9 cellular contexts compared by ENCODE assay signal in genomic region chr6:149723771-149724417, GRCh38. TPM values are rescaled to one million over a fixed set of nuclear protein-coding genes. Genes with fewer than 3 reads are reported as not detected.
A peak's percentile ranks its signal among the peaks of the same experiment; 100 is the strongest.
DNase-seq lines count a peak whose midpoint lies in the region; FAIRE-seq and TF ChIP-seq lines count a peak whose summit lies in the region.
"Had no signal": no experiment of that assay in that cellular context is flagged by ENCODE, and none has a peak within 500 bp of the region (broad histone marks: within the 10 kb centered on the region; RNA-seq: fewer than 3 reads in every experiment).

No MANE protein-coding gene starts in this region.

- H3K9me3 ChIP-seq in right atrium auricular region (no peaks in the 10 kb centered on the region), small intestine (ENCODE audit: control insufficient read depth, low read depth) (no peaks in the 10 kb centered on the region)
- H3K9me3 ChIP-seq: gastrocnemius medialis had no signal

- peak; percentile 59 for TF ChIP-seq RAD21 in Ishikawa (IDR thresholded peaks at IDR 0.05; ENCODE audit: low read depth)

- H3K4me3 ChIP-seq in right atrium auricular region = no peak overlapping the region
- no peak overlapping the region for H3K4me3 ChIP-seq in small intestine (ENCODE audit: low read depth in 1 of 2, low read length in 2 of 2)
- H3K4me3 ChIP-seq: gastrocnemius medialis had no signal

- peak; percentile 26 for FAIRE-seq in small intestine (lab: Jason Lieb, UNC)

- H3K27ac ChIP-seq in RWPE1 (peak overlapping the region; percentile 46), right atrium auricular region (no peak overlapping the region), small intestine (ENCODE audit: low read depth in 1 of 2, low read length in 1 of 2) (no peak overlapping the region)
- H3K27ac ChIP-seq: gastrocnemius medialis had no signal

- CTCF ChIA-PET in RWPE1 (lab: Yijun Ruan, JAX) = interaction anchor here (0.6 to 0.7 kb wide), 6 partner anchors 88 to 1512 kb away, joined by 3 to 4 read pairs (median 4); partner anchors contain the start of gene RAET1E

- H3K4me1 ChIP-seq in right atrium auricular region (peaks cover 0 to under 1% of the 10 kb centered on the region in 2 donors), small intestine (ENCODE audit: control insufficient read depth in 2 of 2, insufficient read depth in 1 of 2, low read depth in 1 of 2, low read length in 1 of 2) (no peaks in the 10 kb centered on the region)
- H3K4me1 ChIP-seq: gastrocnemius medialis had no signal

- TF ChIP-seq CTCF in RWPE1 (conservative IDR thresholded peaks at IDR 0.05; ENCODE audit: low read depth) = peak; percentile 77
- TF ChIP-seq CTCF in right atrium auricular region (IDR thresholded peaks at IDR 0.05) = peak; percentile 54 to 68

- POLR2A ChIA-PET in RWPE1 (lab: Yijun Ruan, JAX; ENCODE audit: low non-redundant PET) = no interaction called here

- no peak for TF ChIP-seq EP300 in Ishikawa (IDR thresholded peaks at IDR 0.05; ENCODE audit: borderline replicate concordance)

- WGBS in small intestine, 3 donors = 32 to 55% (median 41%) methylated on average over 10 of the region's 10 CpGs

- H3K36me3 ChIP-seq in right atrium auricular region = peaks cover 8% of the 10 kb centered on the region
- peaks cover 0 to 2% of the 10 kb centered on the region in 2 donors for H3K36me3 ChIP-seq in small intestine (ENCODE audit: control insufficient read depth in 2 of 2, insufficient read depth in 2 of 2, low read length in 2 of 2)

- peak; percentile 56 for DNase-seq in NCI-H510A treated with DMSO at 0.1 percent for 48 hours (lab: John Stamatoyannopoulos, UW)
- DNase-seq in NCI-H510A (lab: John Stamatoyannopoulos, UW) = no peak
- peak; percentile 76 for DNase-seq in RWPE1 (ENCODE audit: low spot score)
- DNase-seq in amniotic epithelial cell (ENCODE audit: low read depth) = peak; percentile 85
- DNase-seq in right atrium auricular region (ENCODE audit: low spot score) = no peak
- peak; percentile 86 for DNase-seq in small intestine
- no peak for DNase-seq in retina

- H3K27me3 ChIP-seq in right atrium auricular region (no peaks in the 10 kb centered on the region), small intestine (ENCODE audit: control insufficient read depth in 2 of 2, insufficient read depth in 2 of 2, low read length in 2 of 2) (no peaks in the 10 kb centered on the region)
- H3K27me3 ChIP-seq: gastrocnemius medialis had no signal

TF ChIP-seq in Ishikawa, 13 proteins besides CTCF, POLR2A, EP300 and RAD21:
- TF ChIP-seq ZBTB7A (IDR thresholded peaks at IDR 0.05; ENCODE audit: low read depth) = no peak
- TF ChIP-seq EGR1 (IDR thresholded peaks at IDR 0.05) = no peak
- no peak for TF ChIP-seq TCF12 (IDR thresholded peaks at IDR 0.05; ENCODE audit: low read depth)
- TF ChIP-seq MAX (IDR thresholded peaks at IDR 0.05) = no peak
- TF ChIP-seq CEBPB (IDR thresholded peaks at IDR 0.05) = no peak
- TF ChIP-seq TEAD4 (IDR thresholded peaks at IDR 0.05) = no peak
- TF ChIP-seq USF1 (IDR thresholded peaks at IDR 0.05) = no peak

RNA-seq across cellular contexts. Expression of gene LATS1, which starts 6.0 kb away (rescaled TPM):
- total RNA-seq in right atrium auricular region = 10 to 100 TPM; 10.5 to 13.7 TPM
- polyA plus RNA-seq in small intestine = 1 to 10 TPM; 4.1 to 8.1 (median 6.5) TPM

RNA-seq across cellular contexts. Expression of gene NUP43, which starts 22.4 kb away (rescaled TPM):
- total RNA-seq in right atrium auricular region = 10 to 100 TPM; 10.8 to 13.3 TPM
- polyA plus RNA-seq in small intestine = 10 to 100 TPM in 1 of 3 donors, 1 to 10 TPM in 2; 2.7 to 12.9 (median 2.9) TPM

RNA-seq across cellular contexts. Expression of gene PCMT1, which starts 25.6 kb away (rescaled TPM):
- total RNA-seq in right atrium auricular region = 100 to 1,000 TPM in 1 of 2 donors, 10 to 100 TPM in 1; 99.8 to 106 TPM
- 10 to 100 TPM; 38.9 to 70.0 (median 40.0) TPM for polyA plus RNA-seq in small intestine

Comparison
In these comparisons a context has a peak if more than half of its experiments do, and no peak if none do; other contexts are left out.
1. DNase-seq: peak in NCI-H510A treated with DMSO at 0.1 percent for 48 hours (single experiment), RWPE1 (single experiment), amniotic epithelial cell (single experiment) and small intestine (single experiment); none in NCI-H510A (single experiment), right atrium auricular region (single experiment) and retina (single experiment).